In genomic region chr7:94907420-94908203, GRCh38 we compare ENCODE assay signal across 9 cellular contexts. TPM values are rescaled to one million over a fixed set of nuclear protein-coding genes. Genes with fewer than 3 reads are reported as not detected.
A peak's percentile ranks its signal among the peaks of the same experiment; 100 is the strongest.
DNase-seq lines count a peak whose midpoint lies in the region; ATAC-seq, FAIRE-seq and TF ChIP-seq lines count a peak whose summit lies in the region.
"Had no signal": no experiment of that assay in that cellular context is flagged by ENCODE, and none has a peak within 500 bp of the region (broad histone marks: within the 10 kb centered on the region; RNA-seq: fewer than 3 reads in every experiment).

Gene PPP1R9A, plus strand, starts transcription at chr7:94907594. Its CDS starts 2,520 bp downstream, at chr7:94910114.

- dilution Hi-C loops in keratinocyte (cut with MboI; ENCODE audit: extremely low pct_ligation_motif_present, low sequenced_read_pairs) = no loop called here

- H4K20me1 ChIP-seq in keratinocyte (ENCODE audit: control insufficient read depth, extremely low read depth, insufficient read depth, low read length) = no peaks in the 10 kb centered on the region

- H2AFZ ChIP-seq in keratinocyte (ENCODE audit: control insufficient read depth, low read length) = no peak within 1 kb of the TSS

- POLR2A ChIA-PET in A673 (lab: Charles Lee; ENCODE audit: low non-redundant PET) = no interaction called here

- H3K27ac ChIP-seq in A673 (ENCODE audit: low read depth, low read length, poor library complexity, severe bottlenecking) (peak within 1 kb of the TSS; percentile 75), keratinocyte (ENCODE audit: control insufficient read depth, insufficient read depth, low read length) (no peak within 1 kb of the TSS)
- H3K27ac ChIP-seq: epithelial cell of prostate had no signal

- TF ChIP-seq CTCF in A673 (conservative IDR thresholded peaks at IDR 0.05; ENCODE audit: low read depth, low read length) (peak; percentile 39), cardiac fibroblast (IDR thresholded peaks at IDR 0.05; ENCODE audit: low read depth, low read length) (peak; percentile 8), keratinocyte (optimal IDR thresholded peaks at IDR 0.05 in 1 of 3, IDR thresholded peaks at IDR 0.05 in 1 of 3, conservative IDR thresholded peaks at IDR 0.05 in 1 of 3; ENCODE audit: extremely low read depth in 1 of 3, insufficient read depth in 2 of 3, low read length in 3 of 3) (no peak)

- peak within 1 kb of the TSS; percentile 1 for H3K4me2 ChIP-seq in keratinocyte (ENCODE audit: control insufficient read depth, extremely low read depth, insufficient read depth, low read depth, low read length)
- H3K4me2 ChIP-seq in skeletal muscle satellite cell (ENCODE audit: low read length) = peak within 1 kb of the TSS; percentile 98

- H3K9me1 ChIP-seq in keratinocyte (ENCODE audit: control insufficient read depth, extremely low read depth, insufficient read depth, low read length) = no peaks in the 10 kb centered on the region

- FAIRE-seq in keratinocyte (lab: Jason Lieb, UNC) = no peak

- peak within 1 kb of the TSS; percentile 66 for H3K4me3 ChIP-seq in A673 (ENCODE audit: low read depth, low read length, poor library complexity, severe bottlenecking)
- H3K4me3 ChIP-seq in cardiac fibroblast (replicated peaks in 1 of 2; ENCODE audit: low read depth in 2 of 2, low read length in 2 of 2) = peak within 1 kb of the TSS; percentile 41 to 48
- H3K4me3 ChIP-seq in keratinocyte (ENCODE audit: control insufficient read depth in 2 of 3, extremely low read depth in 1 of 3, insufficient read depth in 2 of 3, low read depth in 1 of 3, low read length in 3 of 3) = no peak within 1 kb of the TSS
- H3K4me3 ChIP-seq in skeletal muscle satellite cell (ENCODE audit: low read length) = peak within 1 kb of the TSS; percentile 77

- intact Hi-C loops in A673 (cut with micrococcal nuclease; ENCODE audit: unreplicated experiment) = loop anchor here (2.0 to 10.0 kb wide), 2 partner anchors 251 to 463 kb away; partner anchors contain the start of gene SGCE

- no peaks in the 10 kb centered on the region for H3K27me3 ChIP-seq in A673 (replicated peaks; ENCODE audit: insufficient read depth, low read depth, low read length, poor library complexity)
- H3K27me3 ChIP-seq in keratinocyte (ENCODE audit: control insufficient read depth, extremely low read depth, insufficient read depth, low read length) = peaks cover 28% of the 10 kb centered on the region
- H3K27me3 ChIP-seq in skeletal muscle satellite cell (ENCODE audit: control insufficient read depth, insufficient read depth, low read length) = peaks cover 13% of the 10 kb centered on the region

- CTCF ChIA-PET in A673 (lab: Charles Lee) = no interaction called here

- no TSS peak for BruUV-seq in A673 (replicated peaks; lab: Mats Ljungman, UMichigan)

- H3K9me3 ChIP-seq in A673 (ENCODE audit: low read depth, low read length, poor library complexity, severe bottlenecking) (no peaks in the 10 kb centered on the region), keratinocyte (ENCODE audit: control insufficient read depth, low read depth, low read length) (no peaks in the 10 kb centered on the region), skeletal muscle satellite cell (replicated peaks; ENCODE audit: low read length) (no peaks in the 10 kb centered on the region)

- H3K9ac ChIP-seq in keratinocyte (ENCODE audit: control insufficient read depth, extremely low read depth, insufficient read depth, low read length) (no peak within 1 kb of the TSS), skeletal muscle satellite cell (ENCODE audit: low read depth, low read length) (peak within 1 kb of the TSS; percentile 51)

- ATAC-seq in GM21526 (IDR thresholded peaks at IDR 0.05; ENCODE audit: low FRiP score, unreplicated experiment) (peak; percentile 46), HG03378 (IDR thresholded peaks at IDR 0.05; ENCODE audit: unreplicated experiment) (no peak), HG02885 (IDR thresholded peaks at IDR 0.05; ENCODE audit: poor library complexity, unreplicated experiment) (no peak)

- peak; percentile 65 for DNase-seq in A673 (ENCODE audit: low spot score)
- peak; percentile 15 for DNase-seq in NCI-H460 (ENCODE audit: extremely low read depth, low read depth)
- DNase-seq in cardiac fibroblast (ENCODE audit: low read depth in 2 of 2) = no peak
- DNase-seq in keratinocyte (ENCODE audit: low read depth, low spot score) = no peak

- H3K79me2 ChIP-seq in keratinocyte (ENCODE audit: control insufficient read depth, insufficient read depth, low read length) = no peaks in the 10 kb centered on the region

- H3K4me1 ChIP-seq in A673 (ENCODE audit: insufficient read depth, low read length, poor library complexity, severe bottlenecking) = peaks cover 13% of the 10 kb centered on the region
- H3K4me1 ChIP-seq in keratinocyte (ENCODE audit: control insufficient read depth, extremely low read depth, insufficient read depth, low read length) = no peaks in the 10 kb centered on the region
- peaks cover 5% of the 10 kb centered on the region for H3K4me1 ChIP-seq in skeletal muscle satellite cell (ENCODE audit: control insufficient read depth, insufficient read depth, low read length)

- H3K36me3 ChIP-seq in A673 (ENCODE audit: insufficient read depth, low read length, poor library complexity, severe bottlenecking) (no peaks in the 10 kb centered on the region), keratinocyte (ENCODE audit: control insufficient read depth in 2 of 2, extremely low read depth in 1 of 2, insufficient read depth in 2 of 2, low read length in 2 of 2) (no peaks in the 10 kb centered on the region), skeletal muscle satellite cell (ENCODE audit: insufficient read depth, low read length) (no peaks in the 10 kb centered on the region)

RNA-seq across cellular contexts. Expression of gene PPP1R9A, which starts in this region (rescaled TPM):
- 13.3 and 15.6 TPM in 2 replicates for total RNA-seq in A673 (2021)
- 3.6 and 5.6 TPM in 2 replicates for total RNA-seq in NCI-H460 (2014; rRNA removed; shearing (Covaris generic))
- 1.6 and 2.9 TPM in 2 replicates for polyA plus RNA-seq in NCI-H460 (2014; cell fraction: nucleus; rRNA removed)
- polyA plus RNA-seq in keratinocyte = 0.01 to 0.03 TPM in 2 of 3 replicates, not detected in the other
- not detected for polyA plus RNA-seq in keratinocyte (2011; ENCODE audit: low read depth)
- polyA plus RNA-seq in keratinocyte (2011; cell fraction: cytosol; rRNA removed) = not detected in 2 replicates
- 0.01 TPM in 2 replicates for polyA plus RNA-seq in keratinocyte (2011; cell fraction: nucleus; rRNA removed)
- not detected in 2 replicates for polyA plus RNA-seq in keratinocyte (2012; ENCODE audit: low replicate concordance)
- 0.07 TPM in 1 of 3 replicates, not detected in the others for polyA minus RNA-seq in keratinocyte
- polyA minus RNA-seq in keratinocyte (2011; cell fraction: cytosol; rRNA and poly(A)+ RNA removed) = not detected
- 0.08 TPM in 1 of 2 replicates, not detected in the other for polyA minus RNA-seq in keratinocyte (2011; cell fraction: nucleus; rRNA and poly(A)+ RNA removed)
- total RNA-seq in skeletal muscle satellite cell (2012; rRNA removed) = 0.22 and 0.25 TPM in 2 replicates

Comparison
In these comparisons a context has a peak if more than half of its experiments do, and no peak if none do; other contexts are left out.
1. DNase-seq: peak in A673 (single experiment) and NCI-H460 (single experiment); none in cardiac fibroblast (0 of 2) and keratinocyte (single experiment).
2. H3K4me3 ChIP-seq: peak in A673 (single experiment), cardiac fibroblast (2 of 2) and skeletal muscle satellite cell (single experiment); none in keratinocyte (0 of 3).
3. CTCF ChIP-seq: peak in A673 (single experiment) and cardiac fibroblast (single experiment); none in keratinocyte (0 of 3).